Comparison of ENCODE assay signal across 1 cellular context in the genomic region with DNA sequence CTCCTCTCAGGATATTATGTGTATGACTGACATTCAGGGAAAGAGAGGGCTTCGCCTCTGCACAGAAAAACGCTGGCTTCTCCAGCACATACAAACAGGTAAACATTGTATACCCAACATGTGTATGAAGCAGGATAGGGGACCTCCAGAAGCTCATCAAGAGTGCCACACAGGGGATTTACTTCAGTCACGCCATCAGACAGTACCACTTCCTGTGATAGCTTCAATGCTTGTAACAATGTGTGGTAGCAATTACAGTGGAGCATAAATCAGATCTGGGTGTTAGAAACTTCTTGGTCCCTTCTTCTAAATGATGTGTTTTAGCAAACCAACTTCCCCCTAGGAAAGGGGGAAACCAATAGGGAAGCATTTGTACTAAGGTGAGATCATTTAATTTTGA.
TF ChIP-seq lines count a peak whose summit lies in the region.

No MANE protein-coding gene starts in this region.

TF ChIP-seq in WTC11, 78 proteins besides CTCF, POLR2A, EP300 and RAD21 (continued from another document):
- TF ChIP-seq, protein P1, sequence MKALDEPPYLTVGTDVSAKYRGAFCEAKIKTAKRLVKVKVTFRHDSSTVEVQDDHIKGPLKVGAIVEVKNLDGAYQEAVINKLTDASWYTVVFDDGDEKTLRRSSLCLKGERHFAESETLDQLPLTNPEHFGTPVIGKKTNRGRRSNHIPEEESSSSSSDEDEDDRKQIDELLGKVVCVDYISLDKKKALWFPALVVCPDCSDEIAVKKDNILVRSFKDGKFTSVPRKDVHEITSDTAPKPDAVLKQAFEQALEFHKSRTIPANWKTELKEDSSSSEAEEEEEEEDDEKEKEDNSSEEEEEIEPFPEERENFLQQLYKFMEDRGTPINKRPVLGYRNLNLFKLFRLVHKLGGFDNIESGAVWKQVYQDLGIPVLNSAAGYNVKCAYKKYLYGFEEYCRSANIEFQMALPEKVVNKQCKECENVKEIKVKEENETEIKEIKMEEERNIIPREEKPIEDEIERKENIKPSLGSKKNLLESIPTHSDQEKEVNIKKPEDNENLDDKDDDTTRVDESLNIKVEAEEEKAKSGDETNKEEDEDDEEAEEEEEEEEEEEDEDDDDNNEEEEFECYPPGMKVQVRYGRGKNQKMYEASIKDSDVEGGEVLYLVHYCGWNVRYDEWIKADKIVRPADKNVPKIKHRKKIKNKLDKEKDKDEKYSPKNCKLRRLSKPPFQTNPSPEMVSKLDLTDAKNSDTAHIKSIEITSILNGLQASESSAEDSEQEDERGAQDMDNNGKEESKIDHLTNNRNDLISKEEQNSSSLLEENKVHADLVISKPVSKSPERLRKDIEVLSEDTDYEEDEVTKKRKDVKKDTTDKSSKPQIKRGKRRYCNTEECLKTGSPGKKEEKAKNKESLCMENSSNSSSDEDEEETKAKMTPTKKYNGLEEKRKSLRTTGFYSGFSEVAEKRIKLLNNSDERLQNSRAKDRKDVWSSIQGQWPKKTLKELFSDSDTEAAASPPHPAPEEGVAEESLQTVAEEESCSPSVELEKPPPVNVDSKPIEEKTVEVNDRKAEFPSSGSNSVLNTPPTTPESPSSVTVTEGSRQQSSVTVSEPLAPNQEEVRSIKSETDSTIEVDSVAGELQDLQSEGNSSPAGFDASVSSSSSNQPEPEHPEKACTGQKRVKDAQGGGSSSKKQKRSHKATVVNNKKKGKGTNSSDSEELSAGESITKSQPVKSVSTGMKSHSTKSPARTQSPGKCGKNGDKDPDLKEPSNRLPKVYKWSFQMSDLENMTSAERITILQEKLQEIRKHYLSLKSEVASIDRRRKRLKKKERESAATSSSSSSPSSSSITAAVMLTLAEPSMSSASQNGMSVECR (CRISPR knock-in tag; IDR thresholded peaks at IDR 0.05; ENCODE audit: borderline replicate concordance) = no peak
- no peak for TF ChIP-seq ZNF512 (CRISPR knock-in tag; IDR thresholded peaks at IDR 0.05; ENCODE audit: borderline replicate concordance)
